Comparison of ENCODE assay signal across 8 cellular contexts in the genomic region with DNA sequence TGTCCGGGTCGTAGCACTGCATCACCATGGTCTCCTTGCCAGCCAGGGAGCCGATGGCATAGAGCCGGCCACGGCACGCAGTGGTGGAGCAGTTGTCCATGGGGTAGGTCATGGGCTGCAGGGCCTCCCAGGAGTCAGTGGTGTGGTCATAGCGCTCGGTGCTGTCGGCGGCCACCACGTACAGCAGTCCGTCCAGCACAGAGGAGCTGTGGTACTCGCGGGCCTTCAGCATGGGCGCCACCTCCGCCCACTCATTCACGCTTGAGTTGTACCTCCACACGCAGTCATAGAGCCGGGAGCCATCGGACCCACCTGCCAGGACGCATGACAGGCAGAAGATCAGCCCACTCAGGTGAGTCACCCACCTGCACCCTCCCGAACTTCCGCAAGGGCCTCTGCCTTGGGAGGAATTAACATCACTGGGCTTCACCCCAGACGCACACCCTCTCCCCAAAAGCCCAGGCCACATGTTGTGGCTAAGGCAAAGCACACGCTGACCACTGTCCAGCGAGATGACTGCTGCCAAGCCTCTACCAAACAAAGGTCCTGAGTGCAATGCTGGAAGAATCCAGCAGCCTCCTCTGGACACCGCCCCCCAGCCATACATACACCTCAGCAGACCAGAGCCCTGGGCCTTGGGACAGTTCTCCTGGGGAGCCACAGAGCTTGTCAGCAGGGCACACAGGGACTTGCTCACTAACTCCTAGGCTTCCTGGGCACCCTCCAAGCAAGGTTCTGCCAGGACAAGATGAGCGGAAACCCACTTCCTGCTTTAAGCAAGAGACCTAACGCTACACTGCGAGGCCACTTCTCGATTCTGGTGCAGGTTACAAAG. TPM values are rescaled to one million over a fixed set of nuclear protein-coding genes. Genes with fewer than 3 reads are reported as not detected.
DNase-seq lines count a peak whose midpoint lies in the region; ATAC-seq, FAIRE-seq and TF ChIP-seq lines count a peak whose summit lies in the region.

No MANE protein-coding gene starts in this region.

- POLR2A ChIA-PET in H1 (lab: Charles Lee; ENCODE audit: partially characterized antibody), result interaction anchor here (1.0 to 10.8 kb wide), 6 partner anchors 11 to 45 kb away, joined by 3 to 196 read pairs (median 56); a partner anchor contains a TSS

- H2BK5ac ChIP-seq in H1 (ENCODE audit: low read depth, low read length), result no peak overlapping the region; the same call in 1 of the 2 replicates

- H2AK5ac ChIP-seq in H1 (ENCODE audit: low read depth, low read length), result no peak overlapping the region

- peak overlapping the region; percentile 18 for H3K4me3 ChIP-seq in HUES6 (ENCODE audit: low read depth, low read length)
- no peak overlapping the region for H3K4me3 ChIP-seq in H1 (ENCODE audit: extremely low read depth in 1 of 4, insufficient read depth in 2 of 4, low read depth in 3 of 4, low read length in 4 of 4)

- CTCF ChIA-PET in H1 (lab: Charles Lee; ENCODE audit: partially characterized antibody), result interaction anchor here (0.7 to 3.3 kb wide), 11 partner anchors 10 to 47 kb away, joined by 3 to 16 read pairs (median 4); a partner anchor contains a TSS

- H3K4me1 ChIP-seq in HUES6 (ENCODE audit: control insufficient read depth, insufficient read depth, low read length) (peaks cover 16% of the 10 kb centered on the region), H1 (replicated peaks in 1 of 4; ENCODE audit: control insufficient read depth in 3 of 4, insufficient read depth in 4 of 4, low read length in 3 of 4) (peaks cover 0 to 13% (median 9%) of the 10 kb centered on the region in 4 experiments; a peak in 6 of 7 replicates)

- H2BK15ac ChIP-seq in H1 (ENCODE audit: low read length), result no peak overlapping the region

- peak overlapping the region; percentile 4 to 91; a peak in 3 of 4 replicates for H3K4me2 ChIP-seq in H1 (ENCODE audit: insufficient read depth in 1 of 2, low read depth in 2 of 2, low read length in 2 of 2)

- H3K27ac ChIP-seq in HUES6 (ENCODE audit: low read depth, low read length) (no peak overlapping the region), H1 (ENCODE audit: low read depth, low read length) (no peak overlapping the region)

- TF ChIP-seq RAD21 in H1 (IDR thresholded peaks at IDR 0.05 in 1 of 2, conservative IDR thresholded peaks at IDR 0.05 in 1 of 2; ENCODE audit: low read depth in 2 of 2, low read length in 2 of 2), result no peak

- TF ChIP-seq CTCF in H1 (IDR thresholded peaks at IDR 0.05; ENCODE audit: control extremely low read depth in 1 of 3, insufficient read depth in 1 of 3, low read depth in 1 of 3, low read length in 3 of 3), result no peak
- TF ChIP-seq CTCF in GM10266 (IDR thresholded peaks at IDR 0.05; ENCODE audit: control insufficient read depth, insufficient read depth, low read depth, missing control alignments), result no peak

- H3K79me2 ChIP-seq in H1 (ENCODE audit: control insufficient read depth in 1 of 2, insufficient read depth in 2 of 2, low read length in 2 of 2), result peaks cover 22 to 55% of the 10 kb centered on the region in 2 experiments; a peak in 3 of 4 replicates

- peak; percentile 38 for DNase-seq in activated CD4-positive, alpha-beta T cell treated with anti-CD3 and anti-CD28 coated beads, Interleukin-2, amount 50 U/mL, for 1 hour
- no peak for DNase-seq in H1 (ENCODE audit: low read depth in 1 of 2, low spot score in 2 of 2)
- DNase-seq in pons (ENCODE audit: low spot score), result peak; percentile 41
- no peak for DNase-seq in GM10266 (ENCODE audit: extremely low spot score)
- DNase-seq in DMS 273 (lab: John Stamatoyannopoulos, UW; ENCODE audit: unreplicated experiment), result no peak

- peaks cover 21% of the 10 kb centered on the region for H3K79me1 ChIP-seq in H1 (ENCODE audit: low read depth, low read length)

- H4K20me1 ChIP-seq in H1 (replicated peaks in 1 of 2; ENCODE audit: control insufficient read depth in 1 of 2, insufficient read depth in 2 of 2, low read length in 2 of 2), result peaks cover 27 to 38% of the 10 kb centered on the region in 2 experiments

- H3K23me2 ChIP-seq in H1 (ENCODE audit: low read depth, low read length), result peaks cover 18% of the 10 kb centered on the region

- no peak overlapping the region for H3K14ac ChIP-seq in H1 (ENCODE audit: insufficient read length)

- H2BK12ac ChIP-seq in H1 (ENCODE audit: low read depth, low read length), result no peak overlapping the region

- H4K5ac ChIP-seq in H1 (ENCODE audit: insufficient read length, low read depth, low read length), result no peak overlapping the region

- no peak for FAIRE-seq in H1 (lab: Jason Lieb, UNC)

- no peak overlapping the region for H2AFZ ChIP-seq in H1 (ENCODE audit: low read length)

- H3K9ac ChIP-seq in HUES6 (ENCODE audit: low read length), result no peak overlapping the region
- H3K9ac ChIP-seq in H1 (replicated peaks in 1 of 4; ENCODE audit: extremely low read depth in 1 of 4, low read depth in 3 of 4, low read length in 3 of 4), result no peak overlapping the region

- 92% methylated on average over 26 of the region's 31 CpGs; no CpG with 5 or more reads in 1 of the 2 experiments for WGBS in H1 (ENCODE audit: extremely low coverage in 1 of 2, insufficient coverage in 1 of 2, insufficient read length in 1 of 2, insufficient replicate concordance in 2 of 2, low coverage in 1 of 2, low lambda C conversion rate in 2 of 2, missing lambda C conversion rate in 1 of 2), 2 experiments

- peak in 1 of 2 experiments; percentile 30; a peak in 1 of 3 replicates for TF ChIP-seq POLR2A in H1 (IDR thresholded peaks at IDR 0.05; ENCODE audit: control extremely low read depth in 1 of 2, low read depth in 2 of 2, low read length in 2 of 2)

- H3K18ac ChIP-seq in H1 (ENCODE audit: extremely low read depth, low read length), result no peak overlapping the region

- no peak overlapping the region for H3K56ac ChIP-seq in H1 (replicated peaks; ENCODE audit: insufficient read length, low read depth, low read length)

- H3K36me3 ChIP-seq in HUES6 (ENCODE audit: control insufficient read depth, insufficient read depth, low read length) (peaks cover 48% of the 10 kb centered on the region), H1 (ENCODE audit: control insufficient read depth in 2 of 4, insufficient read depth in 4 of 4, low read length in 3 of 4) (peaks cover 10 to 30% (median 28%) of the 10 kb centered on the region in 4 experiments; a peak in 7 of 8 replicates)

- ATAC-seq in HG03457 (IDR thresholded peaks at IDR 0.05; ENCODE audit: unreplicated experiment) (no peak), HG03521 (IDR thresholded peaks at IDR 0.05; ENCODE audit: unreplicated experiment) (no peak)

- no peak overlapping the region for H2BK120ac ChIP-seq in H1 (replicated peaks; ENCODE audit: low read depth, low read length)

- no peak for TF ChIP-seq EP300 in H1 (IDR thresholded peaks at IDR 0.05; ENCODE audit: borderline replicate concordance in 1 of 2, low read depth in 2 of 2, low read length in 2 of 2)

- H2BK20ac ChIP-seq in H1 (ENCODE audit: low read length), result no peak overlapping the region

- H3K27me3 ChIP-seq in HUES6 (ENCODE audit: control insufficient read depth, insufficient read depth, low read length), result no peaks in the 10 kb centered on the region
- H3K27me3 ChIP-seq in H1 (replicated peaks in 1 of 4; ENCODE audit: control insufficient read depth in 3 of 4, extremely low read depth in 1 of 4, insufficient read depth in 3 of 4, low read length in 3 of 4), result no peaks in the 10 kb centered on the region; a peak in 1 of 7 replicates

- peak overlapping the region; percentile 62; the same call in 1 of the 2 replicates for H4K8ac ChIP-seq in H1 (ENCODE audit: extremely low read depth, insufficient read depth, low read length)

- no peak overlapping the region for H4K91ac ChIP-seq in H1 (replicated peaks; ENCODE audit: insufficient read length, low read length)

- H3K9me3 ChIP-seq in HUES6 (ENCODE audit: control insufficient read depth, insufficient read depth, low read depth, low read length) (no peaks in the 10 kb centered on the region), H1 (ENCODE audit: insufficient read depth in 2 of 2, low read depth in 1 of 2, low read length in 1 of 2) (no peaks in the 10 kb centered on the region)

- H3K4ac ChIP-seq in H1 (replicated peaks; ENCODE audit: insufficient read length, low read depth, low read length), result no peak overlapping the region

- H3K23ac ChIP-seq in H1 (ENCODE audit: insufficient read length), result no peak overlapping the region

RNA-seq across cellular contexts. Expression of a gene that starts 3.3 kb away (rescaled TPM):
- total RNA-seq in H1 (2021; fragmentation: NEBNext Ultra II Directional; extraction: Animal tissue kit (Norgen Biotek cat#: 25700)), result 22.1 and 22.3 TPM in 2 replicates
- 11.9 and 25.4 TPM in 2 replicates for polyA plus RNA-seq in H1 (2011; rRNA removed)
- polyA plus RNA-seq in H1 (2011; cell fraction: cytosol; rRNA removed), result 13.0 TPM
- polyA plus RNA-seq in H1 (2011; cell fraction: nucleus; rRNA removed), result 25.4 TPM
- 13.8 to 19.3 TPM (median 17.5 TPM) in 4 replicates for polyA plus RNA-seq in H1 (2012, experiment 1 of 2)
- polyA plus RNA-seq in H1 (2012, experiment 2 of 2), result 17.9 TPM
- 10.0 TPM for polyA plus RNA-seq in H1 (2013, experiment 1 of 2)
- polyA plus RNA-seq in H1 (2013, experiment 2 of 2), result 8.5 TPM
- polyA minus RNA-seq in H1 (2011; rRNA and poly(A)+ RNA removed), result 20.1 and 27.9 TPM in 2 replicates
- polyA minus RNA-seq in H1 (2011; cell fraction: cytosol; rRNA and poly(A)+ RNA removed), result 30.3 TPM
- 34.4 TPM for polyA minus RNA-seq in H1 (2011; cell fraction: nucleus; rRNA and poly(A)+ RNA removed)

RNA-seq across cellular contexts. Expression of a gene that starts 14.2 kb away (rescaled TPM):
- total RNA-seq in H1 (2021; fragmentation: NEBNext Ultra II Directional; extraction: Animal tissue kit (Norgen Biotek cat#: 25700)), result 38.7 and 39.6 TPM in 2 replicates
- 11.7 and 16.5 TPM in 2 replicates for polyA plus RNA-seq in H1 (2011; rRNA removed)
- polyA plus RNA-seq in H1 (2011; cell fraction: cytosol; rRNA removed), result 10.7 TPM
- 14.8 TPM for polyA plus RNA-seq in H1 (2011; cell fraction: nucleus; rRNA removed)
- polyA plus RNA-seq in H1 (2012, experiment 1 of 2), result 28.4 to 32.4 TPM (median 30.4 TPM) in 4 replicates
- 29.9 TPM for polyA plus RNA-seq in H1 (2012, experiment 2 of 2)
- 19.5 TPM for polyA plus RNA-seq in H1 (2013, experiment 1 of 2)
- 23.7 TPM for polyA plus RNA-seq in H1 (2013, experiment 2 of 2)
- 11.3 and 16.2 TPM in 2 replicates for polyA minus RNA-seq in H1 (2011; rRNA and poly(A)+ RNA removed)
- polyA minus RNA-seq in H1 (2011; cell fraction: cytosol; rRNA and poly(A)+ RNA removed), result 10.7 TPM
- polyA minus RNA-seq in H1 (2011; cell fraction: nucleus; rRNA and poly(A)+ RNA removed), result 7.1 TPM

RNA-seq across cellular contexts. Expression of a gene that starts 19.6 kb away (rescaled TPM):
- total RNA-seq in H1 (2021; fragmentation: NEBNext Ultra II Directional; extraction: Animal tissue kit (Norgen Biotek cat#: 25700)), result 21.4 and 28.2 TPM in 2 replicates
- 28.8 and 35.7 TPM in 2 replicates for polyA plus RNA-seq in H1 (2011; rRNA removed)
- polyA plus RNA-seq in H1 (2011; cell fraction: cytosol; rRNA removed), result 27.3 TPM
- polyA plus RNA-seq in H1 (2011; cell fraction: nucleus; rRNA removed), result 58.6 TPM
- polyA plus RNA-seq in H1 (2012, experiment 1 of 2), result 21.0 to 37.0 TPM (median 31.1 TPM) in 4 replicates
- polyA plus RNA-seq in H1 (2012, experiment 2 of 2), result 17.9 TPM
- polyA plus RNA-seq in H1 (2013, experiment 1 of 2), result 21.5 TPM
- 18.8 TPM for polyA plus RNA-seq in H1 (2013, experiment 2 of 2)
- 15.0 and 17.6 TPM in 2 replicates for polyA minus RNA-seq in H1 (2011; rRNA and poly(A)+ RNA removed)
- polyA minus RNA-seq in H1 (2011; cell fraction: cytosol; rRNA and poly(A)+ RNA removed), result 27.2 TPM
- polyA minus RNA-seq in H1 (2011; cell fraction: nucleus; rRNA and poly(A)+ RNA removed), result 23.3 TPM

RNA-seq across cellular contexts. Expression of a gene that starts 25.3 kb away (rescaled TPM):
- 12.4 and 15.3 TPM in 2 replicates for total RNA-seq in H1 (2021; fragmentation: NEBNext Ultra II Directional; extraction: Animal tissue kit (Norgen Biotek cat#: 25700))
- 8.2 and 12.9 TPM in 2 replicates for polyA plus RNA-seq in H1 (2011; rRNA removed)
- polyA plus RNA-seq in H1 (2011; cell fraction: cytosol; rRNA removed), result 12.1 TPM
- polyA plus RNA-seq in H1 (2011; cell fraction: nucleus; rRNA removed), result 21.3 TPM
- 13.2 to 16.9 TPM (median 14.4 TPM) in 4 replicates for polyA plus RNA-seq in H1 (2012, experiment 1 of 2)
- 15.7 TPM for polyA plus RNA-seq in H1 (2012, experiment 2 of 2)
- polyA plus RNA-seq in H1 (2013, experiment 1 of 2), result 10.7 TPM
- 7.9 TPM for polyA plus RNA-seq in H1 (2013, experiment 2 of 2)
- polyA minus RNA-seq in H1 (2011; rRNA and poly(A)+ RNA removed), result 7.0 and 8.4 TPM in 2 replicates
- 9.2 TPM for polyA minus RNA-seq in H1 (2011; cell fraction: cytosol; rRNA and poly(A)+ RNA removed)
- polyA minus RNA-seq in H1 (2011; cell fraction: nucleus; rRNA and poly(A)+ RNA removed), result 13.6 TPM

RNA-seq across cellular contexts. Expression of a gene that starts 44.3 kb away (rescaled TPM):
- total RNA-seq in H1 (2021; fragmentation: NEBNext Ultra II Directional; extraction: Animal tissue kit (Norgen Biotek cat#: 25700)), result 0.13 TPM in 1 of 2 replicates, not detected in the other
- 0.17 and 0.26 TPM in 2 replicates for polyA plus RNA-seq in H1 (2011; rRNA removed)
- 0.06 TPM for polyA plus RNA-seq in H1 (2011; cell fraction: cytosol; rRNA removed)
- 0.14 TPM for polyA plus RNA-seq in H1 (2011; cell fraction: nucleus; rRNA removed)
- 0.08 to 0.11 TPM in 2 of 4 replicates, not detected in the others for polyA plus RNA-seq in H1 (2012, experiment 1 of 2)
- not detected for polyA plus RNA-seq in H1 (2012, experiment 2 of 2)
- 0.04 TPM for polyA plus RNA-seq in H1 (2013, experiment 1 of 2)
- polyA plus RNA-seq in H1 (2013, experiment 2 of 2), result 0.04 TPM
- polyA minus RNA-seq in H1 (2011; rRNA and poly(A)+ RNA removed), result 0.29 TPM in 1 of 2 replicates, not detected in the other
- polyA minus RNA-seq in H1 (2011; cell fraction: cytosol; rRNA and poly(A)+ RNA removed), result not detected
- not detected for polyA minus RNA-seq in H1 (2011; cell fraction: nucleus; rRNA and poly(A)+ RNA removed)

Comparison
In these comparisons a context has a peak if more than half of its experiments do, and no peak if none do; other contexts are left out.
1. DNase-seq: peak in activated CD4-positive, alpha-beta T cell treated with anti-CD3 and anti-CD28 coated beads, Interleukin-2, amount 50 U/mL, for 1 hour (single experiment) and pons (single experiment); none in H1 (0 of 2), GM10266 (single experiment) and DMS 273 (single experiment).